In the genomic region with DNA sequence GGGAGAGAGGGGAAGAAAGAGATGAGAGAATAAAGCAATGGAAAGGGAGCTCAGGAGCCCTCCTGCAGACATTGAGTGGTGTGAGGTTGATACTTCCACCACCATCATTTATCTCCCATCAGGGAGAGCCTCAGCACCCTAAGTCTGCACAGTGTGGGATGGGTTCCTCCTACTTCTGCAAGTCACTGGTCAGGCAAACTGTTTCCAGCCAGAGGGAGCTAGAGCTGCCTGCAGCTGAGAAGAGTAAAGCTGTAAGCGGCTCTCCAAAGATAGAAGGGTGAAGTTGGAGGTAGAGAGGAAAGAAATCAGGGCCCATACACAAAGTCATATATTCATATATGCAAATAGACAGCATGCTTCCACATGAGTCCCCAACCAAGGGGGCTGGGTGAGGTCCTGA, we compare ENCODE assay signal across 20 cellular contexts. TPM values are rescaled to one million over a fixed set of nuclear protein-coding genes. Genes with fewer than 3 reads are reported as not detected.
DNase-seq lines count a peak whose midpoint lies in the region; ATAC-seq, FAIRE-seq and TF ChIP-seq lines count a peak whose summit lies in the region.
"Had no signal": no experiment of that assay in that cellular context is flagged by ENCODE, and none has a peak within 500 bp of the region (broad histone marks: within the 10 kb centered on the region; RNA-seq: fewer than 3 reads in every experiment).

No MANE protein-coding gene starts in this region.

- intact Hi-C loops in heart left ventricle (cut with DNase I) = no loop called here
- intact Hi-C loops in left cardiac atrium (cut with DNase I) = loop anchor here in 1 of 2 donors (10.0 kb wide), 1 partner anchor 630 kb away; no protein-coding TSS in a partner anchor
- intact Hi-C loops in Panc1 (cut with micrococcal nuclease; ENCODE audit: unreplicated experiment) = no loop called here

- no peak overlapping the region for H3K23ac ChIP-seq in H1 (ENCODE audit: insufficient read length)

- BruUV-seq in Panc1 (replicated peaks; lab: Mats Ljungman, UMichigan) = no TSS peak

- no peak overlapping the region for H3K14ac ChIP-seq in H1 (ENCODE audit: insufficient read length)

- H2BK12ac ChIP-seq in H1 (ENCODE audit: low read depth, low read length) = peak overlapping the region; percentile 39; the same call in 1 of the 2 replicates

- H4K5ac ChIP-seq in H1 (ENCODE audit: insufficient read length, low read depth, low read length) = no peak overlapping the region

- H3K27me3 ChIP-seq in heart left ventricle (peaks cover 0 to 8% (median 0%) of the 10 kb centered on the region in 9 donors), Panc1 (ENCODE audit: control insufficient read depth, insufficient read depth, low read length) (no peaks in the 10 kb centered on the region), H1 (replicated peaks in 1 of 4; ENCODE audit: control insufficient read depth in 3 of 4, extremely low read depth in 1 of 4, insufficient read depth in 3 of 4, low read length in 3 of 4) (no peaks in the 10 kb centered on the region), osteoblast (ENCODE audit: insufficient read depth, low read length) (no peaks in the 10 kb centered on the region)
- H3K27me3 ChIP-seq: body of pancreas had no signal

- H3K79me2 ChIP-seq in H1 (ENCODE audit: control insufficient read depth in 1 of 2, insufficient read depth in 2 of 2, low read length in 2 of 2) = no peaks in the 10 kb centered on the region
- H3K79me2 ChIP-seq in osteoblast (ENCODE audit: insufficient read depth, low read length) = no peaks in the 10 kb centered on the region

- H2BK20ac ChIP-seq in H1 (ENCODE audit: low read length) = peak overlapping the region; percentile 93; the same call in 1 of the 2 replicates

- no peak for TF ChIP-seq POLR2A in heart left ventricle (IDR thresholded peaks at IDR 0.05)
- TF ChIP-seq POLR2A in H1 (IDR thresholded peaks at IDR 0.05; ENCODE audit: control extremely low read depth in 1 of 2, low read depth in 2 of 2, low read length in 2 of 2) = no peak

- no peak overlapping the region for H3K9ac ChIP-seq in H1 (replicated peaks in 1 of 4; ENCODE audit: extremely low read depth in 1 of 4, low read depth in 3 of 4, low read length in 3 of 4)

- H4K8ac ChIP-seq in H1 (ENCODE audit: extremely low read depth, insufficient read depth, low read length) = no peak overlapping the region

- H3K9me3 ChIP-seq in heart left ventricle = no peaks in the 10 kb centered on the region
- H3K9me3 ChIP-seq in Panc1 (ENCODE audit: control insufficient read depth, insufficient read depth, low read depth, low read length) = no peaks in the 10 kb centered on the region
- peaks cover 7 to 9% of the 10 kb centered on the region in 2 experiments; a peak in 3 of 4 replicates for H3K9me3 ChIP-seq in H1 (ENCODE audit: insufficient read depth in 2 of 2, low read depth in 1 of 2, low read length in 1 of 2)
- H3K9me3 ChIP-seq in osteoblast (ENCODE audit: low read depth, low read length) = no peaks in the 10 kb centered on the region
- H3K9me3 ChIP-seq: body of pancreas had no signal

- H4K91ac ChIP-seq in H1 (replicated peaks; ENCODE audit: insufficient read length, low read length) = peak overlapping the region; percentile 84

- in situ Hi-C loops in Panc1 (cut with HindIII; ENCODE audit: low pct_unique_long_range_greater_than_20kb, low sequenced_read_pairs) = no loop called here

- no peak overlapping the region; the same call in 1 of the 2 replicates for H2BK15ac ChIP-seq in H1 (ENCODE audit: low read length)

- H2AFZ ChIP-seq in H1 (ENCODE audit: low read length) (no peak overlapping the region), osteoblast (ENCODE audit: low read length) (peak overlapping the region; percentile 22)

- TF ChIP-seq CTCF in heart left ventricle (IDR thresholded peaks at IDR 0.05) (peak in 4 of 12 donors; percentile 7 to 32 (median 18)), Panc1 (IDR thresholded peaks at IDR 0.05) (0 out of 2 replicates have a peak, but pooled peaks have one; percentile 9), H1 (IDR thresholded peaks at IDR 0.05; ENCODE audit: control extremely low read depth in 1 of 3, insufficient read depth in 1 of 3, low read depth in 1 of 3, low read length in 3 of 3) (peak in 2 of 3 experiments; percentile 18 to 40; a peak in 2 of 4 replicates), osteoblast (IDR thresholded peaks at IDR 0.05; ENCODE audit: extremely low read depth, low read depth, low read length) (no peak)

- H3K4me1 ChIP-seq in heart left ventricle (no peaks in the 10 kb centered on the region), Panc1 (ENCODE audit: control insufficient read depth, insufficient read depth, low read length) (no peaks in the 10 kb centered on the region), H1 (replicated peaks in 1 of 4; ENCODE audit: control insufficient read depth in 3 of 4, insufficient read depth in 4 of 4, low read length in 3 of 4) (peaks cover 0 to 9% (median 3%) of the 10 kb centered on the region in 4 experiments; a peak in 4 of 7 replicates), osteoblast (ENCODE audit: insufficient read depth, low read length) (no peaks in the 10 kb centered on the region)
- H3K4me1 ChIP-seq: body of pancreas had no signal

- no peak overlapping the region for H3K4me2 ChIP-seq in H1 (ENCODE audit: insufficient read depth in 1 of 2, low read depth in 2 of 2, low read length in 2 of 2)
- H3K4me2 ChIP-seq in osteoblast (ENCODE audit: insufficient read depth, low read length) = no peak overlapping the region

- no peaks in the 10 kb centered on the region for H3K36me3 ChIP-seq in heart left ventricle
- H3K36me3 ChIP-seq in Panc1 (ENCODE audit: control insufficient read depth, insufficient read depth, low read length) = no peaks in the 10 kb centered on the region
- H3K36me3 ChIP-seq in H1 (ENCODE audit: control insufficient read depth in 2 of 4, insufficient read depth in 4 of 4, low read length in 3 of 4) = no peaks in the 10 kb centered on the region; a peak in 1 of 8 replicates
- H3K36me3 ChIP-seq in osteoblast (ENCODE audit: insufficient read depth, low read length) = no peaks in the 10 kb centered on the region

- H3K4me3 ChIP-seq in heart left ventricle = no peak overlapping the region
- no peak overlapping the region for H3K4me3 ChIP-seq in Panc1 (ENCODE audit: low read depth in 2 of 2, low read length in 2 of 2)
- H3K4me3 ChIP-seq in H1 (ENCODE audit: extremely low read depth in 1 of 4, insufficient read depth in 2 of 4, low read depth in 3 of 4, low read length in 4 of 4) = no peak overlapping the region
- H3K4me3 ChIP-seq in osteoblast (ENCODE audit: insufficient read depth, low read length) = no peak overlapping the region
- H3K4me3 ChIP-seq: body of pancreas had no signal

- no peak for DNase-seq in heart left ventricle
- DNase-seq in left cardiac atrium = no peak
- DNase-seq in Panc1 (ENCODE audit: low read depth, low spot score) = no peak
- DNase-seq in H1 (ENCODE audit: low read depth in 1 of 2, low spot score in 2 of 2) = no peak
- peak; percentile 11 for DNase-seq in osteoblast (ENCODE audit: insufficient read length, low spot score, missing footprints)
- no peak for DNase-seq in NCI-H1694 treated with DMSO at 0.1 percent for 48 hours (lab: John Stamatoyannopoulos, UW)
- DNase-seq: ACHN; activated B cell treated with CpG ODN at 0.5 μM for 24 hours; activated CD4-positive, alpha-beta memory T cell treated with anti-CD3 and anti-CD28 coated beads, Interleukin-2, amount 10 ng/mL, durations not matched to agents 7 days and 5 days; activated T-cell treated with anti-CD3 and anti-CD28 coated beads, Interleukin-2, amount 50 U/mL, for 4 hours; body of pancreas; CD4-positive, alpha-beta T cell; glutamatergic neuron; naive thymus-derived CD8-positive, alpha-beta T cell; NCI-H1436 treated with DMSO at 0.1 percent for 48 hours; NCI-H2171 treated with DMSO at 0.1 percent for 48 hours; stimulated activated CD4-positive, alpha-beta T cell treated with anti-CD3 and anti-CD28 coated beads, Interleukin-2, amount 100 ng/mL, for 48 hours had no signal

- H3K56ac ChIP-seq in H1 (replicated peaks; ENCODE audit: insufficient read length, low read depth, low read length) = no peak overlapping the region

- peak; percentile 26 to 65 (median 59) for ATAC-seq in heart left ventricle
- ATAC-seq in left cardiac atrium = no peak
- ATAC-seq in Panc1 = no peak
- no peak for ATAC-seq in HG03460 (IDR thresholded peaks at IDR 0.05; ENCODE audit: unreplicated experiment)
- ATAC-seq in HG03457 (IDR thresholded peaks at IDR 0.05; ENCODE audit: unreplicated experiment) = no peak
- ATAC-seq: activated T-cell treated with anti-CD3 and anti-CD28 coated beads, Interleukin-2, amount 50 U/mL, for 4 hours; body of pancreas; naive thymus-derived CD8-positive, alpha-beta T cell had no signal

- peak overlapping the region; percentile 85 for H3K18ac ChIP-seq in H1 (ENCODE audit: extremely low read depth, low read length)

- peak overlapping the region; percentile 5 for H3K4ac ChIP-seq in H1 (replicated peaks; ENCODE audit: insufficient read length, low read depth, low read length)

- TF ChIP-seq EP300 in H1 (IDR thresholded peaks at IDR 0.05; ENCODE audit: borderline replicate concordance in 1 of 2, low read depth in 2 of 2, low read length in 2 of 2) = no peak

- H3K27ac ChIP-seq in heart left ventricle (no peak overlapping the region), Panc1 (ENCODE audit: low read length) (no peak overlapping the region), H1 (ENCODE audit: low read depth, low read length) (no peak overlapping the region; the same call in 1 of the 2 replicates), osteoblast (ENCODE audit: low read depth, low read length) (no peak overlapping the region)
- H3K27ac ChIP-seq: body of pancreas had no signal

- H3K23me2 ChIP-seq in H1 (ENCODE audit: low read depth, low read length) = no peaks in the 10 kb centered on the region

- peak overlapping the region; percentile 93 for H2BK120ac ChIP-seq in H1 (replicated peaks; ENCODE audit: low read depth, low read length)

- peak; percentile 82 for FAIRE-seq in H1 (lab: Jason Lieb, UNC)
- FAIRE-seq: urothelium cell line had no signal

- TF ChIP-seq RAD21 in H1 (IDR thresholded peaks at IDR 0.05 in 1 of 2, conservative IDR thresholded peaks at IDR 0.05 in 1 of 2; ENCODE audit: low read depth in 2 of 2, low read length in 2 of 2) = peak; percentile 11 to 41; a peak in 2 of 4 replicates

- H4K20me1 ChIP-seq in H1 (replicated peaks in 1 of 2; ENCODE audit: control insufficient read depth in 1 of 2, insufficient read depth in 2 of 2, low read length in 2 of 2) (no peaks in the 10 kb centered on the region), osteoblast (ENCODE audit: insufficient read depth, low read length) (no peaks in the 10 kb centered on the region)

- peak overlapping the region; percentile 95; the same call in 1 of the 2 replicates for H2BK5ac ChIP-seq in H1 (ENCODE audit: low read depth, low read length)

- WGBS in heart left ventricle, 4 donors = 61 to 77% (median 68%) methylated on average over 1 of the region's 1 CpG
- WGBS in H1 (ENCODE audit: extremely low coverage in 1 of 2, insufficient coverage in 1 of 2, insufficient read length in 1 of 2, insufficient replicate concordance in 2 of 2, low coverage in 1 of 2, low lambda C conversion rate in 2 of 2, missing lambda C conversion rate in 1 of 2), 2 experiments = 71% methylated on average over 1 of the region's 1 CpG; no CpG with 5 or more reads in 1 of the 2 experiments

- H3K79me1 ChIP-seq in H1 (ENCODE audit: low read depth, low read length) = no peaks in the 10 kb centered on the region

- POLR2A ChIA-PET in Panc1 (lab: Charles Lee) = no interaction called here
- POLR2A ChIA-PET in H1 (lab: Charles Lee; ENCODE audit: partially characterized antibody) = interaction anchor here (1.0 to 2.3 kb wide), 4 partner anchors 8 to 121 kb away, joined by 3 to 12 read pairs (median 4); a partner anchor contains a TSS

- CTCF ChIA-PET in Panc1 (lab: Charles Lee) (no interaction called here), H1 (lab: Charles Lee; ENCODE audit: partially characterized antibody) (interaction anchor here (0.9 to 2.6 kb wide), 5 partner anchors 8 to 213 kb away, joined by 3 to 9 read pairs (median 3); no protein-coding TSS in a partner anchor)

- no peak overlapping the region for H2AK5ac ChIP-seq in H1 (ENCODE audit: low read depth, low read length)

RNA-seq across cellular contexts. Expression of a gene that starts 21.8 kb away (rescaled TPM):
- total RNA-seq in heart left ventricle = 1 to 10 TPM; 2.9 to 8.9 (median 6.9) TPM
- polyA plus RNA-seq in heart left ventricle = 1 to 10 TPM; 2.5 to 3.5 TPM
- total RNA-seq in left cardiac atrium = 1 to 10 TPM; 7.0 to 7.6 TPM
- total RNA-seq in Panc1 (2021; ENCODE audit: unreplicated experiment) = 10.7 TPM
- 3.3 TPM for polyA plus RNA-seq in Panc1 (2012; ENCODE audit: insufficient read length)
- 10.0 and 12.8 TPM in 2 replicates for total RNA-seq in H1 (2021; fragmentation: NEBNext Ultra II Directional; extraction: Animal tissue kit (Norgen Biotek cat#: 25700))
- 3.4 and 4.6 TPM in 2 replicates for polyA plus RNA-seq in H1 (2011; rRNA removed)
- polyA plus RNA-seq in H1 (2011; cell fraction: cytosol; rRNA removed) = 4.2 TPM
- 3.9 TPM for polyA plus RNA-seq in H1 (2011; cell fraction: nucleus; rRNA removed)
- polyA plus RNA-seq in H1 (2012, experiment 1 of 2) = 4.6 to 5.4 TPM (median 4.8 TPM) in 4 replicates
- polyA plus RNA-seq in H1 (2012, experiment 2 of 2) = 0.16 TPM
- 4.9 TPM for polyA plus RNA-seq in H1 (2013, experiment 1 of 2)
- 5.1 TPM for polyA plus RNA-seq in H1 (2013, experiment 2 of 2)
- 15.7 and 26.3 TPM in 2 replicates for polyA minus RNA-seq in H1 (2011; rRNA and poly(A)+ RNA removed)
- 3.7 TPM for polyA minus RNA-seq in H1 (2011; cell fraction: cytosol; rRNA and poly(A)+ RNA removed)
- polyA minus RNA-seq in H1 (2011; cell fraction: nucleus; rRNA and poly(A)+ RNA removed) = 13.6 TPM
- total RNA-seq in osteoblast = 5.8 and 7.7 TPM in 2 replicates

Comparison
In these comparisons a context has a peak if more than half of its experiments do, and no peak if none do; other contexts are left out.
1. ATAC-seq: peak in heart left ventricle (4 of 4); none in left cardiac atrium (0 of 2), Panc1 (single experiment), HG03460 (single experiment) and HG03457 (single experiment).